19 cellular contexts compared by ENCODE assay signal in the genomic region with DNA sequence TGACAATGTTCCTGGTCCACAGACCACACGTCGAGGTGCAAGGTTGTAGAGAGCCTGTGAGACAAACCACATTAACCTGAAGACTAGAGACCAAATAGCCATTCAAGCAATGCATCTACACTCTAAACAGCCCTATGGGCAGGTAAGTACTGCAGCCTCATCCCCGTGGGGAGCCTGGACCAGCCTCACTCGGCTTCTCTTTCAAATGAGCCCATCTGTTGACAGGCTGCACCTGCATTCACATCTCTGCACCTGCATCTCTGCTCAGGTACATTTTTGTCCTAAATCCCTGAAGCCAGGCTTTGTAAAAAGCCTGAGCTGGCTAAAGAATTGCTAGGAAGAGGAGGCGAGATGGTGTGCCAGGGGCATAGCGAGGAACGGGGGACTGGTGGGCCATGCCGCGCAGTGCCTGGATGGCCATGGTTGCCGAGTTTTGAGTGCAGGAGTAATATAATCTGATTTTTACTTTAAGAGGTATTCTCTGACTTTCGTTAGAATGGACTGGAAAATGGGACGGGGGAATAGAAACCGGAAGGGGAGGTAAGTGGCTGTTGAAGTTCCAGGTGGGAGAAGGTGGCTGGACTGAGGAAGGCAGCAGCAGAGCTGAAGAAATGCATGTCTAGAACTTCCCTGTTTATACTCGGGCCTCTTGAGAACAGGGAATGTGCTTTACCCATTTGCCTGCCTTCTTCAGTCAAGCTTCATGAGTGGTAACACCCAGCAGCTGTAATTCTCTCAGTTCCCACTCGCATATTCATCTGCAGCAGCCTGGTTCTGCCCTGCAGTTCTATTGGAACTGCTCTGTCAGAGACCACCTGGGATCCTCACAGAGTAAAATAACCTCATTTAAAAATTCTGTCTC.
DNase-seq lines count a peak whose midpoint lies in the region; ATAC-seq and TF ChIP-seq lines count a peak whose summit lies in the region.
"Had no signal": no experiment of that assay in that cellular context is flagged by ENCODE, and none has a peak within 500 bp of the region (broad histone marks: within the 10 kb centered on the region; RNA-seq: fewer than 3 reads in every experiment).

No MANE protein-coding gene starts in this region.

- H2AFZ ChIP-seq in neural progenitor cell (replicated peaks) = peak overlapping the region; percentile 3
- H2AFZ ChIP-seq: PC-9 had no signal

- no peaks in the 10 kb centered on the region for H3K9me3 ChIP-seq in neural progenitor cell (ENCODE audit: low read depth)
- H3K9me3 ChIP-seq: BLaER1 treated with 17β-estradiol and CSF1 and Interleukin-3, amounts not matched to agents 10 nM and 100 nM; MG63 had no signal

- H3K27ac Mint-ChIP-seq in neural progenitor cell = no peak overlapping the region
- H3K27ac Mint-ChIP-seq: CD8-positive, alpha-beta T cell had no signal

- H3K79me2 ChIP-seq in neural progenitor cell (ENCODE audit: low read depth) = no peaks in the 10 kb centered on the region

- DNase-seq in COLO668 (lab: John Stamatoyannopoulos, UW; ENCODE audit: unreplicated experiment) (peak; percentile 9), H7 (peak; percentile 51), NCI-H69 (lab: John Stamatoyannopoulos, UW) (peak; percentile 80), neural progenitor cell (ENCODE audit: low spot score) (no peak), AML-193 (lab: John Stamatoyannopoulos, UW) (no peak)
- no peak for DNase-seq in stimulated activated CD4-positive, alpha-beta T cell treated with anti-CD3 and anti-CD28 coated beads, Interleukin-2, amount 100 ng/mL, for 48 hours
- DNase-seq: CD8-positive, alpha-beta T cell; DMS79 treated with DMSO at 0.1 percent for 48 hours; Kasumi-1; MG63; NCI-H1048; NCI-H1436; NCI-H2029 treated with DMSO at 0.1 percent for 48 hours; NCI-H774; PC-9; SIG-M5 had no signal

- no peak overlapping the region for H3K4me2 ChIP-seq in neural progenitor cell
- H3K4me2 ChIP-seq: BLaER1 treated with 17β-estradiol and CSF1 and Interleukin-3, amounts not matched to agents 10 nM and 100 nM; PC-9 had no signal

- TF ChIP-seq CTCF in neural progenitor cell (IDR thresholded peaks at IDR 0.05) = no peak

- no peak overlapping the region for H3K27ac ChIP-seq in neural progenitor cell
- H3K27ac ChIP-seq: BLaER1 treated with 17β-estradiol and CSF1 and Interleukin-3, amounts not matched to agents 10 nM and 100 nM; PC-9; RWPE1 had no signal

- peaks cover 6% of the 10 kb centered on the region for H3K27me3 Mint-ChIP-seq in neural progenitor cell (ENCODE audit: insufficient read depth, low read depth)

- H3K36me3 Mint-ChIP-seq in neural progenitor cell = no peaks in the 10 kb centered on the region
- H3K36me3 Mint-ChIP-seq: CD8-positive, alpha-beta T cell had no signal

- H3F3A ChIP-seq in neural progenitor cell (ENCODE audit: low read depth) = peaks cover 37% of the 10 kb centered on the region

- H3K4me1 Mint-ChIP-seq in neural progenitor cell = peaks cover 39% of the 10 kb centered on the region

- H3K4me3 ChIP-seq in H7 (ENCODE audit: insufficient read depth, low read depth, low read length) = no peak overlapping the region
- H3K4me3 ChIP-seq in neural progenitor cell = no peak overlapping the region
- H3K4me3 ChIP-seq: BLaER1 treated with 17β-estradiol and CSF1 and Interleukin-3, amounts not matched to agents 10 nM and 100 nM; MG63; PC-9 had no signal

- H3K27me3 ChIP-seq in H7 (ENCODE audit: control insufficient read depth, insufficient read depth, low read length) (peaks cover 2% of the 10 kb centered on the region; the same call in 1 of the 2 replicates), neural progenitor cell (no peaks in the 10 kb centered on the region)
- H3K27me3 ChIP-seq: BLaER1 treated with 17β-estradiol and CSF1 and Interleukin-3, amounts not matched to agents 10 nM and 100 nM; MG63 had no signal

- peaks cover 49% of the 10 kb centered on the region for H3K4me1 ChIP-seq in neural progenitor cell

- H3K9me3 Mint-ChIP-seq in neural progenitor cell = no peaks in the 10 kb centered on the region
- H3K9me3 Mint-ChIP-seq: CD8-positive, alpha-beta T cell had no signal

- no peaks in the 10 kb centered on the region for H3K36me3 ChIP-seq in H7 (replicated peaks; ENCODE audit: control insufficient read depth, insufficient read depth, low read length)
- H3K36me3 ChIP-seq in neural progenitor cell = no peaks in the 10 kb centered on the region
- H3K36me3 ChIP-seq: BLaER1 treated with 17β-estradiol and CSF1 and Interleukin-3, amounts not matched to agents 10 nM and 100 nM; MG63 had no signal

- no peak overlapping the region for H3K4me3 Mint-ChIP-seq in neural progenitor cell
- H3K4me3 Mint-ChIP-seq: CD8-positive, alpha-beta T cell had no signal

- no peaks in the 10 kb centered on the region for H4K20me1 ChIP-seq in neural progenitor cell (ENCODE audit: low read depth)
- H4K20me1 ChIP-seq: BLaER1 treated with 17β-estradiol and CSF1 and Interleukin-3, amounts not matched to agents 10 nM and 100 nM had no signal

- no peak for ATAC-seq in GM21825 (IDR thresholded peaks at IDR 0.05; ENCODE audit: unreplicated experiment)
- ATAC-seq: CD8-positive, alpha-beta T cell had no signal

- no peak overlapping the region for H3K9ac ChIP-seq in neural progenitor cell
- H3K9ac ChIP-seq: BLaER1 treated with 17β-estradiol and CSF1 and Interleukin-3, amounts not matched to agents 10 nM and 100 nM had no signal

Comparison
In these comparisons a context has a peak if more than half of its experiments do, and no peak if none do; other contexts are left out.
1. DNase-seq: peak in COLO668 (single experiment), H7 (single experiment) and NCI-H69 (single experiment); none in neural progenitor cell (single experiment), AML-193 (0 of 2) and stimulated activated CD4-positive, alpha-beta T cell treated with anti-CD3 and anti-CD28 coated beads, Interleukin-2, amount 100 ng/mL, for 48 hours (0 of 2).